ENCODE assay signal across 1 cellular context in genomic region chr7:139676390-139676789, GRCh38.
A peak's percentile ranks its signal among the peaks of the same experiment; 100 is the strongest.
TF ChIP-seq lines count a peak whose summit lies in the region.

No MANE protein-coding gene starts in this region.

TF ChIP-seq in HepG2, 621 proteins besides CTCF, POLR2A, EP300 and RAD21 (continued from another document):
- TF ChIP-seq HOMEZ (CRISPR knock-in tag; IDR thresholded peaks at IDR 0.05; ENCODE audit: low read depth) (no peak), ETV6 (CRISPR knock-in tag; conservative IDR thresholded peaks at IDR 0.05) (no peak), ZNF354B (CRISPR knock-in tag; IDR thresholded peaks at IDR 0.05) (no peak), U2AF2 (IDR thresholded peaks at IDR 0.05; ENCODE audit: low read depth, low read length) (no peak), SAP130 (CRISPR knock-in tag; IDR thresholded peaks at IDR 0.05; ENCODE audit: low read depth) (no peak), ZNF550 (CRISPR knock-in tag; IDR thresholded peaks at IDR 0.05; ENCODE audit: borderline replicate concordance) (no peak), ZFP91 (CRISPR knock-in tag; IDR thresholded peaks at IDR 0.05; ENCODE audit: borderline replicate concordance) (no peak), SATB2 (CRISPR knock-in tag; IDR thresholded peaks at IDR 0.05) (no peak), ZNF878 (CRISPR knock-in tag; IDR thresholded peaks at IDR 0.05) (no peak), ZSCAN21 (CRISPR knock-in tag; IDR thresholded peaks at IDR 0.05; ENCODE audit: borderline replicate concordance) (0 out of 2 replicates have a peak, but pooled peaks have one; percentile 28), ZNF317 (CRISPR knock-in tag; IDR thresholded peaks at IDR 0.05) (no peak), ARNTL (CRISPR knock-in tag; IDR thresholded peaks at IDR 0.05) (no peak), IRF2 (CRISPR knock-in tag; IDR thresholded peaks at IDR 0.05) (no peak), PBX2 (CRISPR knock-in tag; IDR thresholded peaks at IDR 0.05) (no peak), ZNF256 (CRISPR knock-in tag; conservative IDR thresholded peaks at IDR 0.05) (no peak), GATAD2A (CRISPR knock-in tag; IDR thresholded peaks at IDR 0.05) (peak; percentile 68), TRIM22 (IDR thresholded peaks at IDR 0.05) (no peak), ZNF761 (CRISPR knock-in tag; conservative IDR thresholded peaks at IDR 0.05) (no peak), ARID2 (CRISPR knock-in tag; IDR thresholded peaks at IDR 0.05; ENCODE audit: borderline replicate concordance) (no peak), HOXA7 (CRISPR knock-in tag; IDR thresholded peaks at IDR 0.05) (no peak), SPEN (CRISPR knock-in tag; IDR thresholded peaks at IDR 0.05; ENCODE audit: low read depth) (no peak), MXI1 (IDR thresholded peaks at IDR 0.05; ENCODE audit: borderline replicate concordance, low read depth, low read length) (no peak), ZNF710 (CRISPR knock-in tag; IDR thresholded peaks at IDR 0.05; ENCODE audit: borderline replicate concordance) (0 out of 2 replicates have a peak, but pooled peaks have one; percentile 36), ZFP36 (IDR thresholded peaks at IDR 0.05; ENCODE audit: borderline replicate concordance, low read depth, low read length, partially characterized antibody) (no peak), DMAP1 (CRISPR knock-in tag; IDR thresholded peaks at IDR 0.05) (no peak), FOXC1 (CRISPR knock-in tag; IDR thresholded peaks at IDR 0.05; ENCODE audit: borderline replicate concordance) (no peak), DNMT3B (CRISPR knock-in tag; conservative IDR thresholded peaks at IDR 0.05) (no peak)
- TF ChIP-seq, protein P1, sequence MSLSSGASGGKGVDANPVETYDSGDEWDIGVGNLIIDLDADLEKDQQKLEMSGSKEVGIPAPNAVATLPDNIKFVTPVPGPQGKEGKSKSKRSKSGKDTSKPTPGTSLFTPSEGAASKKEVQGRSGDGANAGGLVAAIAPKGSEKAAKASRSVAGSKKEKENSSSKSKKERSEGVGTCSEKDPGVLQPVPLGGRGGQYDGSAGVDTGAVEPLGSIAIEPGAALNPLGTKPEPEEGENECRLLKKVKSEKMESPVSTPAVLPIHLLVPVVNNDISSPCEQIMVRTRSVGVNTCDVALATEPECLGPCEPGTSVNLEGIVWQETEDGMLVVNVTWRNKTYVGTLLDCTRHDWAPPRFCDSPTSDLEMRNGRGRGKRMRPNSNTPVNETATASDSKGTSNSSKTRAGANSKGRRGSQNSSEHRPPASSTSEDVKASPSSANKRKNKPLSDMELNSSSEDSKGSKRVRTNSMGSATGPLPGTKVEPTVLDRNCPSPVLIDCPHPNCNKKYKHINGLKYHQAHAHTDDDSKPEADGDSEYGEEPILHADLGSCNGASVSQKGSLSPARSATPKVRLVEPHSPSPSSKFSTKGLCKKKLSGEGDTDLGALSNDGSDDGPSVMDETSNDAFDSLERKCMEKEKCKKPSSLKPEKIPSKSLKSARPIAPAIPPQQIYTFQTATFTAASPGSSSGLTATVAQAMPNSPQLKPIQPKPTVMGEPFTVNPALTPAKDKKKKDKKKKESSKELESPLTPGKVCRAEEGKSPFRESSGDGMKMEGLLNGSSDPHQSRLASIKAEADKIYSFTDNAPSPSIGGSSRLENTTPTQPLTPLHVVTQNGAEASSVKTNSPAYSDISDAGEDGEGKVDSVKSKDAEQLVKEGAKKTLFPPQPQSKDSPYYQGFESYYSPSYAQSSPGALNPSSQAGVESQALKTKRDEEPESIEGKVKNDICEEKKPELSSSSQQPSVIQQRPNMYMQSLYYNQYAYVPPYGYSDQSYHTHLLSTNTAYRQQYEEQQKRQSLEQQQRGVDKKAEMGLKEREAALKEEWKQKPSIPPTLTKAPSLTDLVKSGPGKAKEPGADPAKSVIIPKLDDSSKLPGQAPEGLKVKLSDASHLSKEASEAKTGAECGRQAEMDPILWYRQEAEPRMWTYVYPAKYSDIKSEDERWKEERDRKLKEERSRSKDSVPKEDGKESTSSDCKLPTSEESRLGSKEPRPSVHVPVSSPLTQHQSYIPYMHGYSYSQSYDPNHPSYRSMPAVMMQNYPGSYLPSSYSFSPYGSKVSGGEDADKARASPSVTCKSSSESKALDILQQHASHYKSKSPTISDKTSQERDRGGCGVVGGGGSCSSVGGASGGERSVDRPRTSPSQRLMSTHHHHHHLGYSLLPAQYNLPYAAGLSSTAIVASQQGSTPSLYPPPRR (CRISPR knock-in tag; IDR thresholded peaks at IDR 0.05; ENCODE audit: borderline replicate concordance) = no peak
- TF ChIP-seq, protein P2, sequence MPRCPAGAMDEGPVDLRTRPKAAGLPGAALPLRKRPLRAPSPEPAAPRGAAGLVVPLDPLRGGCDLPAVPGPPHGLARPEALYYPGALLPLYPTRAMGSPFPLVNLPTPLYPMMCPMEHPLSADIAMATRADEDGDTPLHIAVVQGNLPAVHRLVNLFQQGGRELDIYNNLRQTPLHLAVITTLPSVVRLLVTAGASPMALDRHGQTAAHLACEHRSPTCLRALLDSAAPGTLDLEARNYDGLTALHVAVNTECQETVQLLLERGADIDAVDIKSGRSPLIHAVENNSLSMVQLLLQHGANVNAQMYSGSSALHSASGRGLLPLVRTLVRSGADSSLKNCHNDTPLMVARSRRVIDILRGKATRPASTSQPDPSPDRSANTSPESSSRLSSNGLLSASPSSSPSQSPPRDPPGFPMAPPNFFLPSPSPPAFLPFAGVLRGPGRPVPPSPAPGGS (CRISPR knock-in tag; IDR thresholded peaks at IDR 0.05) = no peak
- TF ChIP-seq, protein P3, sequence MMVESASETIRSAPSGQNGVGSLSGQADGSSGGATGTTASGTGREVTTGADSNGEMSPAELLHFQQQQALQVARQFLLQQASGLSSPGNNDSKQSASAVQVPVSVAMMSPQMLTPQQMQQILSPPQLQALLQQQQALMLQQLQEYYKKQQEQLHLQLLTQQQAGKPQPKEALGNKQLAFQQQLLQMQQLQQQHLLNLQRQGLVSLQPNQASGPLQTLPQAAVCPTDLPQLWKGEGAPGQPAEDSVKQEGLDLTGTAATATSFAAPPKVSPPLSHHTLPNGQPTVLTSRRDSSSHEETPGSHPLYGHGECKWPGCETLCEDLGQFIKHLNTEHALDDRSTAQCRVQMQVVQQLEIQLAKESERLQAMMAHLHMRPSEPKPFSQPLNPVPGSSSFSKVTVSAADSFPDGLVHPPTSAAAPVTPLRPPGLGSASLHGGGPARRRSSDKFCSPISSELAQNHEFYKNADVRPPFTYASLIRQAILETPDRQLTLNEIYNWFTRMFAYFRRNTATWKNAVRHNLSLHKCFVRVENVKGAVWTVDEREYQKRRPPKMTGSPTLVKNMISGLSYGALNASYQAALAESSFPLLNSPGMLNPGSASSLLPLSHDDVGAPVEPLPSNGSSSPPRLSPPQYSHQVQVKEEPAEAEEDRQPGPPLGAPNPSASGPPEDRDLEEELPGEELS (CRISPR knock-in tag; IDR thresholded peaks at IDR 0.05) = peak; percentile 53
- TF ChIP-seq, protein P4, sequence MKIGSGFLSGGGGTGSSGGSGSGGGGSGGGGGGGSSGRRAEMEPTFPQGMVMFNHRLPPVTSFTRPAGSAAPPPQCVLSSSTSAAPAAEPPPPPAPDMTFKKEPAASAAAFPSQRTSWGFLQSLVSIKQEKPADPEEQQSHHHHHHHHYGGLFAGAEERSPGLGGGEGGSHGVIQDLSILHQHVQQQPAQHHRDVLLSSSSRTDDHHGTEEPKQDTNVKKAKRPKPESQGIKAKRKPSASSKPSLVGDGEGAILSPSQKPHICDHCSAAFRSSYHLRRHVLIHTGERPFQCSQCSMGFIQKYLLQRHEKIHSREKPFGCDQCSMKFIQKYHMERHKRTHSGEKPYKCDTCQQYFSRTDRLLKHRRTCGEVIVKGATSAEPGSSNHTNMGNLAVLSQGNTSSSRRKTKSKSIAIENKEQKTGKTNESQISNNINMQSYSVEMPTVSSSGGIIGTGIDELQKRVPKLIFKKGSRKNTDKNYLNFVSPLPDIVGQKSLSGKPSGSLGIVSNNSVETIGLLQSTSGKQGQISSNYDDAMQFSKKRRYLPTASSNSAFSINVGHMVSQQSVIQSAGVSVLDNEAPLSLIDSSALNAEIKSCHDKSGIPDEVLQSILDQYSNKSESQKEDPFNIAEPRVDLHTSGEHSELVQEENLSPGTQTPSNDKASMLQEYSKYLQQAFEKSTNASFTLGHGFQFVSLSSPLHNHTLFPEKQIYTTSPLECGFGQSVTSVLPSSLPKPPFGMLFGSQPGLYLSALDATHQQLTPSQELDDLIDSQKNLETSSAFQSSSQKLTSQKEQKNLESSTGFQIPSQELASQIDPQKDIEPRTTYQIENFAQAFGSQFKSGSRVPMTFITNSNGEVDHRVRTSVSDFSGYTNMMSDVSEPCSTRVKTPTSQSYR (CRISPR knock-in tag; IDR thresholded peaks at IDR 0.05; ENCODE audit: borderline replicate concordance) = no peak
